ENCODE assay signal across 13 cellular contexts in the genomic region with DNA sequence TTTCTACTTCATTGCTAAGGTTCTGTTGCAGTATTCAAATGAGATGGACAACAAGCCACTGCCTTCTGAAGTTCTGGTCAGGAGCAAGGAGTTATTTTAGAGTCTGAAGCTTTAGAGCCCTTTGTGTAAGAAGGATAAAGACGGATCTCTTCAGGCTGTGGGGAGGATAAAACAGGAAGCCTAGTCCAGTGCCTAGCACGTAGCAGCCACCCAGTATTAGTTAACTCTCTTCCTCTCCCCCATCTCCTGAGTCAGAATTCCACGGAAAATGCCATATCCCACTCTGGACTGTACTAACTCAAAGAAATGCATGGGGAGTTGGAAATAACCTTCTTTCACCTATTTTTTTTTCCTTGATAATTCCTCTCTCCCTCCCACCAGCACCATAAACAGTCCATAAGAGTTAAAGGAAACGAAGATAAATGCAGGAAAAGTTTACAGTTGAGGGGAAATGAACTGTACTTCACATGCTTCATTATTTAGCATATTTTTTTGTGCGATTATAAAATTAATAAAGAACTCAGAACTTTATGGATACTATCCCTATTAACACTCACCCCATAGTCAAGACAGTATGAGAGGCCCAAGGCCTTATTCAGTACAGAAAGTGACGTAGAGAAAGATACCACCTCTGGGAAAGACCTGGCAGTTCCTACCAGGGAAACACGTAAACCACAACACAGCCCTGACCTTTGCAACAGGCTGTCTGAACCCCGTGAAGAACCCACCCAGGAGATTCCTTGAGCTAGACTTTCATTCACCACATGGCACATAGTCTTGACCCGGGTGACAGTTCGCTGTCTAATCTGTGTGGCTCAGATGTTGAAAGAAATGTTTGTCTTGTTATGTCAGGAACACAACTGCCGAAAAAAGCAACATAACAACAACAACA. TPM values are rescaled to one million over a fixed set of nuclear protein-coding genes. Genes with fewer than 3 reads are reported as not detected.
DNase-seq lines count a peak whose midpoint lies in the region; ATAC-seq and TF ChIP-seq lines count a peak whose summit lies in the region.
"Had no signal": no experiment of that assay in that cellular context is flagged by ENCODE, and none has a peak within 500 bp of the region (broad histone marks: within the 10 kb centered on the region; RNA-seq: fewer than 3 reads in every experiment).

No MANE protein-coding gene starts in this region.

- H3K36me3 ChIP-seq in cardiac muscle cell: no peaks in the 10 kb centered on the region
- H3K36me3 ChIP-seq in iPS-18a (ENCODE audit: control insufficient read depth, low read depth, low read length): no peaks in the 10 kb centered on the region
- H3K36me3 ChIP-seq: thoracic aorta had no signal

- H3K4me3 ChIP-seq in cardiac muscle cell (no peak overlapping the region), iPS-18a (ENCODE audit: low read length) (peak overlapping the region; percentile 7)
- H3K4me3 ChIP-seq: thoracic aorta had no signal

- intact Hi-C loops in cardiac septum (cut with DNase I): no loop called here
- intact Hi-C loops in CD4-positive, alpha-beta T cell (cut with DNase I, micrococcal nuclease): no loop called here

- no peaks in the 10 kb centered on the region for H3K36me3 Mint-ChIP-seq in CD4-positive, alpha-beta T cell (ENCODE audit: low read depth)
- H3K36me3 Mint-ChIP-seq: naive thymus-derived CD4-positive, alpha-beta T cell had no signal

- peaks cover 92% of the 10 kb centered on the region for H3K4me1 ChIP-seq in cardiac muscle cell (ENCODE audit: low read depth)
- peaks cover 88% of the 10 kb centered on the region for H3K4me1 ChIP-seq in iPS-18a (ENCODE audit: control insufficient read depth, low read depth, low read length)

- POLR2A ChIA-PET in CD4-positive, alpha-beta T cell (lab: Charles Lee): no interaction called here

- H3K9me3 ChIP-seq in cardiac muscle cell (ENCODE audit: low read depth): no peaks in the 10 kb centered on the region
- no peaks in the 10 kb centered on the region for H3K9me3 ChIP-seq in iPS-18a (ENCODE audit: control insufficient read depth, low read depth, low read length)
- no peaks in the 10 kb centered on the region for H3K9me3 ChIP-seq in CD4-positive, alpha-beta T cell (ENCODE audit: control insufficient read depth, low read length)
- H3K9me3 ChIP-seq: thoracic aorta had no signal

- ATAC-seq in GM19467 (IDR thresholded peaks at IDR 0.05; ENCODE audit: unreplicated experiment): no peak
- no peak for ATAC-seq in CD4-positive, alpha-beta T cell (ENCODE audit: poor library complexity)
- ATAC-seq: naive thymus-derived CD4-positive, alpha-beta T cell had no signal

- H3K9me3 Mint-ChIP-seq in CD4-positive, alpha-beta T cell: no peaks in the 10 kb centered on the region
- H3K9me3 Mint-ChIP-seq: naive thymus-derived CD4-positive, alpha-beta T cell had no signal

- H3K27ac ChIP-seq in cardiac muscle cell: peak overlapping the region; percentile 71
- H3K27ac ChIP-seq in iPS-18a (ENCODE audit: low read length): peak overlapping the region; percentile 4
- H3K27ac ChIP-seq in CD4-positive, alpha-beta T cell (ENCODE audit: low read depth, low read length): no peak overlapping the region
- H3K27ac ChIP-seq: thoracic aorta had no signal

- peaks cover 18% of the 10 kb centered on the region for H3K27me3 Mint-ChIP-seq in CD4-positive, alpha-beta T cell

- no peak overlapping the region for H3K9ac ChIP-seq in iPS-18a (ENCODE audit: low read length)

- TF ChIP-seq CTCF in cardiac muscle cell (IDR thresholded peaks at IDR 0.05; ENCODE audit: low read depth, low read length): no peak
- no peak for TF ChIP-seq CTCF in CD4-positive, alpha-beta T cell (IDR thresholded peaks at IDR 0.05)

- DNase-seq in cardiac muscle cell (ENCODE audit: low read depth in 1 of 2, low spot score in 1 of 2) (peak in 1 of 2 donors; percentile 56), cardiac septum (ENCODE audit: low spot score) (no peak), UCSD-AML1 (lab: John Stamatoyannopoulos, UW; ENCODE audit: unreplicated experiment) (peak; percentile 31), GM03348 (ENCODE audit: low spot score) (no peak)
- DNase-seq in stimulated activated CD4-positive, alpha-beta T cell treated with anti-CD3 and anti-CD28 coated beads, Interleukin-4, amount 100 ng/mL, for 4 hours: no peak
- DNase-seq in CD4-positive, alpha-beta T cell: no peak
- DNase-seq: cerebellar nuclear complex; naive thymus-derived CD4-positive, alpha-beta T cell; NCI-H774; stimulated activated CD4-positive, alpha-beta T cell treated with anti-CD3 and anti-CD28 coated beads, Interleukin-2, amount 100 ng/mL, for 24 hours had no signal

- no peaks in the 10 kb centered on the region for H3K4me1 Mint-ChIP-seq in CD4-positive, alpha-beta T cell (ENCODE audit: low read depth)
- H3K4me1 Mint-ChIP-seq: naive thymus-derived CD4-positive, alpha-beta T cell had no signal

- H3K4me3 Mint-ChIP-seq in CD4-positive, alpha-beta T cell: no peak overlapping the region
- H3K4me3 Mint-ChIP-seq: naive thymus-derived CD4-positive, alpha-beta T cell had no signal

- CTCF ChIA-PET in CD4-positive, alpha-beta T cell (lab: Charles Lee): no interaction called here

- H3K27me3 ChIP-seq in cardiac muscle cell: no peaks in the 10 kb centered on the region
- no peaks in the 10 kb centered on the region for H3K27me3 ChIP-seq in iPS-18a (ENCODE audit: control insufficient read depth, insufficient read depth, low read length)
- peaks cover 12% of the 10 kb centered on the region for H3K27me3 ChIP-seq in CD4-positive, alpha-beta T cell (ENCODE audit: control insufficient read depth, insufficient read depth, low read length)

- H3K27ac Mint-ChIP-seq in CD4-positive, alpha-beta T cell: no peak overlapping the region
- H3K27ac Mint-ChIP-seq: naive thymus-derived CD4-positive, alpha-beta T cell had no signal

RNA-seq across cellular contexts. Expression of a gene that starts 9.2 kb away (rescaled TPM):
- total RNA-seq in cardiac muscle cell (77.1 and 119 TPM in 2 replicates), cardiac septum (18.5 TPM)
- polyA plus RNA-seq in cardiac muscle cell: 129 and 164 TPM in 2 replicates
- total RNA-seq in CD4-positive, alpha-beta T cell: under 1 TPM; 0.25 to 0.50 TPM
- polyA plus RNA-seq: naive thymus-derived CD4-positive, alpha-beta T cell had no signal

Comparison
In these comparisons a context has a peak if more than half of its experiments do, and no peak if none do; other contexts are left out.
1. RNA of a gene that starts 9.2 kb away (total RNA-seq): 77.1 to 119 TPM in cardiac muscle cell and 18.5 TPM in cardiac septum (single experiment); 0.25 to 0.50 TPM in CD4-positive, alpha-beta T cell; every median in the first group is over 10 times any median in the second.